In the genomic region with DNA sequence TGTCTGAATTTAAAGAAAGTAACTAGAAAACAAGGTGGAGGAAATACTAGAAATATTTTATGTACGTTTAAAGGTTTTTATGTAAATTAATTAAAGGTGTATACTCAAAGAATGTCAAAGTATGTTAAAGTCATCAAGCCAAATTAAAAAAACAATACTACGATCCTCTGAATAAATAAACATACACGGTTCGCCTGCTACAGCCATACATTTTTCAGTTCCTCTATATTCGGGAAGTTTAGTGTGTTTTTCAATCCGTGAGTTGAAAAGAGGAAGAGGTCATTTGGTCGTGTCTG, we compare ENCODE assay signal across 8 cellular contexts. TPM values are rescaled to one million over a fixed set of nuclear protein-coding genes. Genes with fewer than 3 reads are reported as not detected.
DNase-seq lines count a peak whose midpoint lies in the region; ATAC-seq, FAIRE-seq and TF ChIP-seq lines count a peak whose summit lies in the region.

No MANE protein-coding gene starts in this region.

- DNase-seq in GM19239 (ENCODE audit: insufficient read length, low spot score): no peak
- peak; percentile 95 for DNase-seq in SKM-1 treated with dmso at 0.1 percent for 144 hours (lab: John Stamatoyannopoulos, UW; ENCODE audit: unreplicated experiment)
- DNase-seq in fibroblast of pulmonary artery (ENCODE audit: low read depth): no peak
- DNase-seq in sigmoid colon: no peak
- no peak for DNase-seq in NCI-H345 (lab: John Stamatoyannopoulos, UW)
- DNase-seq in GM13977 (ENCODE audit: low spot score): no peak
- DNase-seq in GM12892 (ENCODE audit: insufficient read length): no peak

- in situ Hi-C loops in GM13977 (cut with MboI; ENCODE audit: low pct_unique_long_range_greater_than_20kb, low sequenced_read_pairs, unreplicated experiment): no loop called here

- FAIRE-seq in GM19239 (lab: Jason Lieb, UNC) (peak; percentile 81), GM12892 (lab: Jason Lieb, UNC) (no peak)

- H3K27me3 ChIP-seq in sigmoid colon: no peaks in the 10 kb centered on the region

- H3K27ac ChIP-seq in sigmoid colon: peak overlapping the region; percentile 82 to 90 (median 86)

- H3K4me3 ChIP-seq in fibroblast of pulmonary artery (replicated peaks; ENCODE audit: low read depth, low read length) (peak overlapping the region; percentile 81), sigmoid colon (peak overlapping the region; percentile 69 to 90 (median 78))

- peaks cover 0 to 44% (median 25%) of the 10 kb centered on the region in 4 donors for H3K4me1 ChIP-seq in sigmoid colon

- WGBS in sigmoid colon, 2 donors: 1% methylated on average over 7 of the region's 7 CpGs

- H3K9me3 ChIP-seq in sigmoid colon: no peaks in the 10 kb centered on the region

- H3K36me3 ChIP-seq in sigmoid colon: no peaks in the 10 kb centered on the region

- no peak for TF ChIP-seq POLR2A in sigmoid colon (IDR thresholded peaks at IDR 0.05)
- no peak for TF ChIP-seq POLR2A in GM12892 (IDR thresholded peaks at IDR 0.05; ENCODE audit: low read depth, low read length)

- no peak for TF ChIP-seq CTCF in fibroblast of pulmonary artery (IDR thresholded peaks at IDR 0.05; ENCODE audit: low read length, missing control alignments)
- TF ChIP-seq CTCF in sigmoid colon (IDR thresholded peaks at IDR 0.05): no peak
- no peak for TF ChIP-seq CTCF in GM13977 (IDR thresholded peaks at IDR 0.05; ENCODE audit: extremely low read depth, insufficient read depth, missing control alignments)

- intact Hi-C loops in sigmoid colon (cut with DNase I): loop anchor here (5.0 kb wide), 1 partner anchor 300 kb away; a partner anchor contains a TSS

- TF ChIP-seq EP300 in sigmoid colon (IDR thresholded peaks at IDR 0.05): no peak

- no peak for ATAC-seq in GM18519 (IDR thresholded peaks at IDR 0.05; ENCODE audit: low FRiP score, unreplicated experiment)

RNA-seq across cellular contexts. Expression of a gene that starts 0.6 kb away (rescaled TPM):
- total RNA-seq in sigmoid colon: 10 to 100 TPM; 44.6 to 72.5 (median 55.1) TPM
- polyA plus RNA-seq in sigmoid colon: 10 to 100 TPM; 27.1 to 35.8 (median 28.8) TPM
- 37.8 TPM for polyA plus RNA-seq in GM12892 (2012; ENCODE audit: missing spikeins)

RNA-seq across cellular contexts. Expression of a gene that starts 25.8 kb away (rescaled TPM):
- not detected for total RNA-seq in sigmoid colon
- not detected for polyA plus RNA-seq in sigmoid colon
- not detected for polyA plus RNA-seq in GM12892 (2012; ENCODE audit: missing spikeins)

RNA-seq across cellular contexts. Expression of a gene that starts 40.2 kb away (rescaled TPM):
- total RNA-seq in sigmoid colon: not detected
- not detected for polyA plus RNA-seq in sigmoid colon
- polyA plus RNA-seq in GM12892 (2012; ENCODE audit: missing spikeins): not detected

RNA-seq across cellular contexts. Expression of a gene that starts 57.8 kb away (rescaled TPM):
- total RNA-seq in sigmoid colon: not detected
- not detected for polyA plus RNA-seq in sigmoid colon
- not detected for polyA plus RNA-seq in GM12892 (2012; ENCODE audit: missing spikeins)
